Comparison of ENCODE assay signal across 14 cellular contexts in genomic region chr12:71441350-71441748, GRCh38. TPM values are rescaled to one million over a fixed set of nuclear protein-coding genes. Genes with fewer than 3 reads are reported as not detected.
A peak's percentile ranks its signal among the peaks of the same experiment; 100 is the strongest.
DNase-seq lines count a peak whose midpoint lies in the region; ATAC-seq lines count a peak whose summit lies in the region.
"Had no signal": no experiment of that assay in that cellular context is flagged by ENCODE, and none has a peak within 500 bp of the region (broad histone marks: within the 10 kb centered on the region; RNA-seq: fewer than 3 reads in every experiment).

No MANE protein-coding gene starts in this region.

- peaks cover 71% of the 10 kb centered on the region for H3K27me3 Mint-ChIP-seq in activated T-cell treated with anti-CD3 and anti-CD28 coated beads, Interleukin-2, amount 50 U/mL, for 72 hours (ENCODE audit: low read depth)
- peaks cover 58% of the 10 kb centered on the region for H3K27me3 Mint-ChIP-seq in activated T-helper 1 cell treated with anti-CD3 and anti-CD28 coated beads, Interleukin-12 subunit alpha, Interleukin-12 subunit beta, Interleukin-2, Interleukin-4 antibody, amounts not matched to agents 30 ng/mL and 10 ng/mL and 1 ng/mL, durations not matched to agents 14 hours and 24 hours and 36 hours (ENCODE audit: insufficient read depth)
- peaks cover 67% of the 10 kb centered on the region for H3K27me3 Mint-ChIP-seq in stimulated activated memory B cell treated with anti-CD40 and anti-IgM and Interleukin-4, amounts not matched to agents 10 μg/mL and 1 μg/mL and 100 μg/mL, for 72 hours

- no peak overlapping the region for H3K27ac Mint-ChIP-seq in activated T-cell treated with anti-CD3 and anti-CD28 coated beads, Interleukin-2, amount 50 U/mL, for 72 hours
- H3K27ac Mint-ChIP-seq in activated T-helper 1 cell treated with anti-CD3 and anti-CD28 coated beads, Interleukin-12 subunit alpha, Interleukin-12 subunit beta, Interleukin-2, Interleukin-4 antibody, amounts not matched to agents 30 ng/mL and 10 ng/mL and 1 ng/mL, durations not matched to agents 14 hours and 24 hours and 36 hours, result no peak overlapping the region
- no peak overlapping the region for H3K27ac Mint-ChIP-seq in stimulated activated memory B cell treated with anti-CD40 and anti-IgM and Interleukin-4, amounts not matched to agents 10 μg/mL and 1 μg/mL and 100 μg/mL, for 72 hours
- H3K27ac Mint-ChIP-seq: activated CD4-positive, alpha-beta memory T cell treated with anti-CD3 and anti-CD28 coated beads, Interleukin-2, amount 10 ng/mL, durations not matched to agents 7 days and 5 days had no signal

- in situ Hi-C loops in ACHN (cut with HindIII; ENCODE audit: low pct_ligation_motif_present, low pct_unique_long_range_greater_than_20kb, low sequenced_read_pairs), result no loop called here

- intact Hi-C loops in activated T-helper 1 cell treated with anti-CD3 and anti-CD28 coated beads, Interleukin-12 subunit alpha, Interleukin-12 subunit beta, Interleukin-2, Interleukin-4 antibody, amounts not matched to agents 30 ng/mL and 10 ng/mL and 1 ng/mL, durations not matched to agents 14 hours and 24 hours and 36 hours (cut with micrococcal nuclease), result no loop called here

- no peak for DNase-seq in activated T-cell treated with anti-CD3 and anti-CD28 coated beads, Interleukin-2, amount 50 U/mL, for 72 hours
- DNase-seq in activated T-cell treated with anti-CD3 and anti-CD28 coated beads, Interleukin-2, amount 50 U/mL, for 1 hour, result no peak
- no peak for DNase-seq in activated T-helper 1 cell treated with anti-CD3 and anti-CD28 coated beads, Interleukin-12 subunit alpha, Interleukin-12 subunit beta, Interleukin-2, Interleukin-4 antibody, amounts not matched to agents 30 ng/mL and 10 ng/mL and 1 ng/mL, durations not matched to agents 14 hours and 24 hours and 36 hours (ENCODE audit: low spot score)
- DNase-seq in medulla oblongata (ENCODE audit: extremely low spot score), result peak; percentile 25
- DNase-seq in SKM-1 treated with dmso at 0.1 percent for 144 hours (lab: John Stamatoyannopoulos, UW; ENCODE audit: unreplicated experiment), result no peak
- DNase-seq in ACHN, result no peak
- DNase-seq: activated CD4-positive, alpha-beta memory T cell treated with anti-CD3 and anti-CD28 coated beads, Interleukin-2, amount 10 ng/mL, durations not matched to agents 7 days and 5 days; GOT3; NCI-H1105 treated with DMSO at 0.1 percent for 48 hours; NCI-H526 treated with DMSO at 0.1 percent for 48 hours; T-helper 9 cell had no signal

- H3K4me1 Mint-ChIP-seq in activated T-cell treated with anti-CD3 and anti-CD28 coated beads, Interleukin-2, amount 50 U/mL, for 72 hours (ENCODE audit: low read depth), result peaks cover 23% of the 10 kb centered on the region
- peaks cover 18% of the 10 kb centered on the region for H3K4me1 Mint-ChIP-seq in activated T-helper 1 cell treated with anti-CD3 and anti-CD28 coated beads, Interleukin-12 subunit alpha, Interleukin-12 subunit beta, Interleukin-2, Interleukin-4 antibody, amounts not matched to agents 30 ng/mL and 10 ng/mL and 1 ng/mL, durations not matched to agents 14 hours and 24 hours and 36 hours (ENCODE audit: low read depth)
- peaks cover 27% of the 10 kb centered on the region for H3K4me1 Mint-ChIP-seq in stimulated activated memory B cell treated with anti-CD40 and anti-IgM and Interleukin-4, amounts not matched to agents 10 μg/mL and 1 μg/mL and 100 μg/mL, for 72 hours

- peak overlapping the region; percentile 93 to 94 for H3K4me3 Mint-ChIP-seq in activated T-cell treated with anti-CD3 and anti-CD28 coated beads, Interleukin-2, amount 50 U/mL, for 72 hours
- H3K4me3 Mint-ChIP-seq in activated T-helper 1 cell treated with anti-CD3 and anti-CD28 coated beads, Interleukin-12 subunit alpha, Interleukin-12 subunit beta, Interleukin-2, Interleukin-4 antibody, amounts not matched to agents 30 ng/mL and 10 ng/mL and 1 ng/mL, durations not matched to agents 14 hours and 24 hours and 36 hours, result peak overlapping the region; percentile 58
- H3K4me3 Mint-ChIP-seq in stimulated activated memory B cell treated with anti-CD40 and anti-IgM and Interleukin-4, amounts not matched to agents 10 μg/mL and 1 μg/mL and 100 μg/mL, for 72 hours, result peak overlapping the region; percentile 77
- H3K4me3 Mint-ChIP-seq: activated CD4-positive, alpha-beta memory T cell treated with anti-CD3 and anti-CD28 coated beads, Interleukin-2, amount 10 ng/mL, durations not matched to agents 7 days and 5 days had no signal

- H3K9me3 Mint-ChIP-seq in activated T-cell treated with anti-CD3 and anti-CD28 coated beads, Interleukin-2, amount 50 U/mL, for 72 hours, result peaks cover 5 to 7% of the 10 kb centered on the region in 2 donors
- H3K9me3 Mint-ChIP-seq in activated T-helper 1 cell treated with anti-CD3 and anti-CD28 coated beads, Interleukin-12 subunit alpha, Interleukin-12 subunit beta, Interleukin-2, Interleukin-4 antibody, amounts not matched to agents 30 ng/mL and 10 ng/mL and 1 ng/mL, durations not matched to agents 14 hours and 24 hours and 36 hours, result peaks cover 12% of the 10 kb centered on the region
- peaks cover 10% of the 10 kb centered on the region for H3K9me3 Mint-ChIP-seq in stimulated activated memory B cell treated with anti-CD40 and anti-IgM and Interleukin-4, amounts not matched to agents 10 μg/mL and 1 μg/mL and 100 μg/mL, for 72 hours

- no peak for ATAC-seq in activated T-cell treated with anti-CD3 and anti-CD28 coated beads, Interleukin-2, amount 50 U/mL, for 72 hours (replicated peaks in 1 of 2)
- no peak for ATAC-seq in stimulated activated memory B cell treated with anti-CD40 and anti-IgM and Interleukin-4, amounts not matched to agents 10 μg/mL and 1 μg/mL and 100 μg/mL, for 72 hours
- no peak for ATAC-seq in GM21529 (IDR thresholded peaks at IDR 0.05; ENCODE audit: unreplicated experiment)

- peaks cover 2 to 9% of the 10 kb centered on the region in 2 donors for H3K36me3 Mint-ChIP-seq in activated T-cell treated with anti-CD3 and anti-CD28 coated beads, Interleukin-2, amount 50 U/mL, for 72 hours (ENCODE audit: insufficient read depth in 2 of 2)
- H3K36me3 Mint-ChIP-seq in activated T-helper 1 cell treated with anti-CD3 and anti-CD28 coated beads, Interleukin-12 subunit alpha, Interleukin-12 subunit beta, Interleukin-2, Interleukin-4 antibody, amounts not matched to agents 30 ng/mL and 10 ng/mL and 1 ng/mL, durations not matched to agents 14 hours and 24 hours and 36 hours (ENCODE audit: low read depth), result no peaks in the 10 kb centered on the region
- no peaks in the 10 kb centered on the region for H3K36me3 Mint-ChIP-seq in stimulated activated memory B cell treated with anti-CD40 and anti-IgM and Interleukin-4, amounts not matched to agents 10 μg/mL and 1 μg/mL and 100 μg/mL, for 72 hours

RNA-seq across cellular contexts. Expression of gene LGR5, which starts 1.8 kb away (rescaled TPM):
- total RNA-seq in activated T-cell treated with anti-CD3 and anti-CD28 coated beads, Interleukin-2, amount 50 U/mL, for 72 hours, result not detected
- total RNA-seq in activated T-helper 1 cell treated with anti-CD3 and anti-CD28 coated beads, Interleukin-12 subunit alpha, Interleukin-12 subunit beta, Interleukin-2, Interleukin-4 antibody, amounts not matched to agents 30 ng/mL and 10 ng/mL and 1 ng/mL, durations not matched to agents 14 hours and 24 hours and 36 hours, result not detected in 2 replicates
- total RNA-seq: activated CD4-positive, alpha-beta memory T cell treated with anti-CD3 and anti-CD28 coated beads, Interleukin-2, amount 10 ng/mL, durations not matched to agents 7 days and 5 days; GM12878 had no signal
